1 cellular context compared by ENCODE assay signal in the genomic region with DNA sequence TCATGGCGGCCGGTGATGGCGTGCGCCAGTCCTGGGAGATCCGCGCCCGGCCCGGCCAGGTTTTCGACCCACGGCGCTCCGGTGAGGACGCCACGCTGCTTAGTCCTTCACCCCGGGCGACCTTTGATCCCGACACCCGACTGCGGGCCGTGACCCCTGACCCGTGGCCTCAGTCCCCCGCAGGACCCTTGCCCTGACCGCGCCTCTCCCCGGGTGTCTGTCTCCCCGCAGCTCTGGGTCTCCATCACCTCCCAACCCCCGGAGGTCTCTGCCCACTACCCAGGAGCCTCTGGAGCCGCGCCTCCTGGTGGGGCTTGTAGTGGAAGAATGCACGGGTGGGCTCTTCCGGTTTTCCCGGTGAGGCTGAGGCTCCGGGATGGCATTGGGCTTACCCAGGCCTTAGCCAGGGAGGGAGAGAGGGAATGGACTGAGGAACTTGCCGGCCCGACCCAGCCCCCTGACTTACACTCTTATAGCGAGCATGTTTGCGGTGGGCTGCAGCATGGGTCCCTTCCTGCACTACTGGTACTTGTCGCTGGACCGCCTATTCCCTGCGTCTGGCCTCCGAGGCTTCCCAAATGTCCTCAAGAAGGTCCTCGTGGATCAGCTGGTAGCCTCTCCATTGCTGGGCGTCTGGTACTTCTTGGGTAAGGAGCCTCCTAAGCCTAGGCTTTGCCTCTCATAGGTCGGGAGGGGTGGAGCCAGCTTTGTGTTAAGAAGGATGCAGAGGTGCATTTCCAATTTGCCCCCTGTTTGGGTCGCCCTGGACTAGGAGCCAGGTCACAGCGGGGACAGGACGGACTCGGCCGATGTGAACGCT.
A peak's percentile ranks its signal among the peaks of the same experiment; 100 is the strongest.
TF ChIP-seq lines count a peak whose summit lies in the region.

No MANE protein-coding gene starts in this region.

TF ChIP-seq in HepG2, 621 proteins besides CTCF, POLR2A, EP300 and RAD21 (continues in another document):
- TF ChIP-seq, protein P1, sequence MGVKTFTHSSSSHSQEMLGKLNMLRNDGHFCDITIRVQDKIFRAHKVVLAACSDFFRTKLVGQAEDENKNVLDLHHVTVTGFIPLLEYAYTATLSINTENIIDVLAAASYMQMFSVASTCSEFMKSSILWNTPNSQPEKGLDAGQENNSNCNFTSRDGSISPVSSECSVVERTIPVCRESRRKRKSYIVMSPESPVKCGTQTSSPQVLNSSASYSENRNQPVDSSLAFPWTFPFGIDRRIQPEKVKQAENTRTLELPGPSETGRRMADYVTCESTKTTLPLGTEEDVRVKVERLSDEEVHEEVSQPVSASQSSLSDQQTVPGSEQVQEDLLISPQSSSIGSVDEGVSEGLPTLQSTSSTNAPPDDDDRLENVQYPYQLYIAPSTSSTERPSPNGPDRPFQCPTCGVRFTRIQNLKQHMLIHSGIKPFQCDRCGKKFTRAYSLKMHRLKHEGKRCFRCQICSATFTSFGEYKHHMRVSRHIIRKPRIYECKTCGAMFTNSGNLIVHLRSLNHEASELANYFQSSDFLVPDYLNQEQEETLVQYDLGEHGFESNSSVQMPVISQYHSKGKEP (CRISPR knock-in tag; IDR thresholded peaks at IDR 0.05) = no peak
- no peak for TF ChIP-seq JARID2 (CRISPR knock-in tag; IDR thresholded peaks at IDR 0.05; ENCODE audit: insufficient replicate concordance)
- TF ChIP-seq, protein P2, sequence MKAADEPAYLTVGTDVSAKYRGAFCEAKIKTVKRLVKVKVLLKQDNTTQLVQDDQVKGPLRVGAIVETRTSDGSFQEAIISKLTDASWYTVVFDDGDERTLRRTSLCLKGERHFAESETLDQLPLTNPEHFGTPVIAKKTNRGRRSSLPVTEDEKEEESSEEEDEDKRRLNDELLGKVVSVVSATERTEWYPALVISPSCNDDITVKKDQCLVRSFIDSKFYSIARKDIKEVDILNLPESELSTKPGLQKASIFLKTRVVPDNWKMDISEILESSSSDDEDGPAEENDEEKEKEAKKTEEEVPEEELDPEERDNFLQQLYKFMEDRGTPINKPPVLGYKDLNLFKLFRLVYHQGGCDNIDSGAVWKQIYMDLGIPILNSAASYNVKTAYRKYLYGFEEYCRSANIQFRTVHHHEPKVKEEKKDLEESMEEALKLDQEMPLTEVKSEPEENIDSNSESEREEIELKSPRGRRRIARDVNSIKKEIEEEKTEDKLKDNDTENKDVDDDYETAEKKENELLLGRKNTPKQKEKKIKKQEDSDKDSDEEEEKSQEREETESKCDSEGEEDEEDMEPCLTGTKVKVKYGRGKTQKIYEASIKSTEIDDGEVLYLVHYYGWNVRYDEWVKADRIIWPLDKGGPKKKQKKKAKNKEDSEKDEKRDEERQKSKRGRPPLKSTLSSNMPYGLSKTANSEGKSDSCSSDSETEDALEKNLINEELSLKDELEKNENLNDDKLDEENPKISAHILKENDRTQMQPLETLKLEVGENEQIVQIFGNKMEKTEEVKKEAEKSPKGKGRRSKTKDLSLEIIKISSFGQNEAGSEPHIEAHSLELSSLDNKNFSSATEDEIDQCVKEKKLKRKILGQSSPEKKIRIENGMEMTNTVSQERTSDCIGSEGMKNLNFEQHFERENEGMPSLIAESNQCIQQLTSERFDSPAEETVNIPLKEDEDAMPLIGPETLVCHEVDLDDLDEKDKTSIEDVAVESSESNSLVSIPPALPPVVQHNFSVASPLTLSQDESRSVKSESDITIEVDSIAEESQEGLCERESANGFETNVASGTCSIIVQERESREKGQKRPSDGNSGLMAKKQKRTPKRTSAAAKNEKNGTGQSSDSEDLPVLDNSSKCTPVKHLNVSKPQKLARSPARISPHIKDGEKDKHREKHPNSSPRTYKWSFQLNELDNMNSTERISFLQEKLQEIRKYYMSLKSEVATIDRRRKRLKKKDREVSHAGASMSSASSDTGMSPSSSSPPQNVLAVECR (CRISPR knock-in tag; IDR thresholded peaks at IDR 0.05; ENCODE audit: borderline replicate concordance) = peak; percentile 56
- TF ChIP-seq ZKSCAN1 (IDR thresholded peaks at IDR 0.05; ENCODE audit: low read length) = no peak
- TF ChIP-seq, protein P3, sequence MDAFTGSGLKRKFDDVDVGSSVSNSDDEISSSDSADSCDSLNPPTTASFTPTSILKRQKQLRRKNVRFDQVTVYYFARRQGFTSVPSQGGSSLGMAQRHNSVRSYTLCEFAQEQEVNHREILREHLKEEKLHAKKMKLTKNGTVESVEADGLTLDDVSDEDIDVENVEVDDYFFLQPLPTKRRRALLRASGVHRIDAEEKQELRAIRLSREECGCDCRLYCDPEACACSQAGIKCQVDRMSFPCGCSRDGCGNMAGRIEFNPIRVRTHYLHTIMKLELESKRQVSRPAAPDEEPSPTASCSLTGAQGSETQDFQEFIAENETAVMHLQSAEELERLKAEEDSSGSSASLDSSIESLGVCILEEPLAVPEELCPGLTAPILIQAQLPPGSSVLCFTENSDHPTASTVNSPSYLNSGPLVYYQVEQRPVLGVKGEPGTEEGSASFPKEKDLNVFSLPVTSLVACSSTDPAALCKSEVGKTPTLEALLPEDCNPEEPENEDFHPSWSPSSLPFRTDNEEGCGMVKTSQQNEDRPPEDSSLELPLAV (CRISPR knock-in tag; conservative IDR thresholded peaks at IDR 0.05; ENCODE audit: low read depth) = no peak
- TF ChIP-seq ZNF251 (CRISPR knock-in tag; IDR thresholded peaks at IDR 0.05) = no peak
- TF ChIP-seq GABPA (IDR thresholded peaks at IDR 0.05; ENCODE audit: low read depth, low read length) = no peak
- 0 out of 2 replicates have a peak, but pooled peaks have one; percentile 0 for TF ChIP-seq GABPA (CRISPR knock-in tag; IDR thresholded peaks at IDR 0.05; ENCODE audit: low read depth)
- 0 out of 2 replicates have a peak, but pooled peaks have one; percentile 34 for TF ChIP-seq ZNF746 (CRISPR knock-in tag; IDR thresholded peaks at IDR 0.05)
- no peak for TF ChIP-seq HHEX (CRISPR knock-in tag; IDR thresholded peaks at IDR 0.05)
- TF ChIP-seq NCOR1 (IDR thresholded peaks at IDR 0.05; ENCODE audit: borderline replicate concordance, low read length) = no peak; the same call in 1 of the 2 replicates
- TF ChIP-seq ETV5 (CRISPR knock-in tag; IDR thresholded peaks at IDR 0.05; ENCODE audit: borderline replicate concordance) = no peak
- TF ChIP-seq, protein P4, sequence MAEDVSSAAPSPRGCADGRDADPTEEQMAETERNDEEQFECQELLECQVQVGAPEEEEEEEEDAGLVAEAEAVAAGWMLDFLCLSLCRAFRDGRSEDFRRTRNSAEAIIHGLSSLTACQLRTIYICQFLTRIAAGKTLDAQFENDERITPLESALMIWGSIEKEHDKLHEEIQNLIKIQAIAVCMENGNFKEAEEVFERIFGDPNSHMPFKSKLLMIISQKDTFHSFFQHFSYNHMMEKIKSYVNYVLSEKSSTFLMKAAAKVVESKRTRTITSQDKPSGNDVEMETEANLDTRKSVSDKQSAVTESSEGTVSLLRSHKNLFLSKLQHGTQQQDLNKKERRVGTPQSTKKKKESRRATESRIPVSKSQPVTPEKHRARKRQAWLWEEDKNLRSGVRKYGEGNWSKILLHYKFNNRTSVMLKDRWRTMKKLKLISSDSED (CRISPR knock-in tag; IDR thresholded peaks at IDR 0.05) = no peak
- no peak for TF ChIP-seq GATAD2A (CRISPR knock-in tag; IDR thresholded peaks at IDR 0.05)
- TF ChIP-seq, protein P5, sequence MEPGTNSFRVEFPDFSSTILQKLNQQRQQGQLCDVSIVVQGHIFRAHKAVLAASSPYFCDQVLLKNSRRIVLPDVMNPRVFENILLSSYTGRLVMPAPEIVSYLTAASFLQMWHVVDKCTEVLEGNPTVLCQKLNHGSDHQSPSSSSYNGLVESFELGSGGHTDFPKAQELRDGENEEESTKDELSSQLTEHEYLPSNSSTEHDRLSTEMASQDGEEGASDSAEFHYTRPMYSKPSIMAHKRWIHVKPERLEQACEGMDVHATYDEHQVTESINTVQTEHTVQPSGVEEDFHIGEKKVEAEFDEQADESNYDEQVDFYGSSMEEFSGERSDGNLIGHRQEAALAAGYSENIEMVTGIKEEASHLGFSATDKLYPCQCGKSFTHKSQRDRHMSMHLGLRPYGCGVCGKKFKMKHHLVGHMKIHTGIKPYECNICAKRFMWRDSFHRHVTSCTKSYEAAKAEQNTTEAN (CRISPR knock-in tag; conservative IDR thresholded peaks at IDR 0.05) = no peak
- TF ChIP-seq PHF20 (CRISPR knock-in tag; IDR thresholded peaks at IDR 0.05) = no peak; the same call in 1 of the 2 replicates
- no peak for TF ChIP-seq ARNT2 (CRISPR knock-in tag; IDR thresholded peaks at IDR 0.05; ENCODE audit: low read depth)
- TF ChIP-seq ZNF563 (CRISPR knock-in tag; IDR thresholded peaks at IDR 0.05) = 0 out of 2 replicates have a peak, but pooled peaks have one; percentile 60
- TF ChIP-seq AHR (CRISPR knock-in tag; IDR thresholded peaks at IDR 0.05) = no peak
- TF ChIP-seq RARA (CRISPR knock-in tag; IDR thresholded peaks at IDR 0.05) = no peak
- peak in 1 of 2 experiments; percentile 14; a peak in 2 of 4 replicates for TF ChIP-seq NR2F1 (CRISPR knock-in tag; IDR thresholded peaks at IDR 0.05)
- no peak for TF ChIP-seq ONECUT2 (CRISPR knock-in tag; IDR thresholded peaks at IDR 0.05)
- TF ChIP-seq, protein P6, sequence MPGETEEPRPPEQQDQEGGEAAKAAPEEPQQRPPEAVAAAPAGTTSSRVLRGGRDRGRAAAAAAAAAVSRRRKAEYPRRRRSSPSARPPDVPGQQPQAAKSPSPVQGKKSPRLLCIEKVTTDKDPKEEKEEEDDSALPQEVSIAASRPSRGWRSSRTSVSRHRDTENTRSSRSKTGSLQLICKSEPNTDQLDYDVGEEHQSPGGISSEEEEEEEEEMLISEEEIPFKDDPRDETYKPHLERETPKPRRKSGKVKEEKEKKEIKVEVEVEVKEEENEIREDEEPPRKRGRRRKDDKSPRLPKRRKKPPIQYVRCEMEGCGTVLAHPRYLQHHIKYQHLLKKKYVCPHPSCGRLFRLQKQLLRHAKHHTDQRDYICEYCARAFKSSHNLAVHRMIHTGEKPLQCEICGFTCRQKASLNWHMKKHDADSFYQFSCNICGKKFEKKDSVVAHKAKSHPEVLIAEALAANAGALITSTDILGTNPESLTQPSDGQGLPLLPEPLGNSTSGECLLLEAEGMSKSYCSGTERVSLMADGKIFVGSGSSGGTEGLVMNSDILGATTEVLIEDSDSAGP (CRISPR knock-in tag; IDR thresholded peaks at IDR 0.05; ENCODE audit: borderline replicate concordance) = peak; percentile 32; the same call in 1 of the 2 replicates
- no peak for TF ChIP-seq RBM39 (IDR thresholded peaks at IDR 0.05; ENCODE audit: low read depth, low read length, poor library complexity, severe bottlenecking)
- no peak for TF ChIP-seq U2AF2 (IDR thresholded peaks at IDR 0.05; ENCODE audit: low read depth, low read length)
- TF ChIP-seq YEATS2 (CRISPR knock-in tag; IDR thresholded peaks at IDR 0.05; ENCODE audit: borderline replicate concordance) = no peak
- no peak for TF ChIP-seq ZNF354B (CRISPR knock-in tag; IDR thresholded peaks at IDR 0.05)
- TF ChIP-seq, protein P7, sequence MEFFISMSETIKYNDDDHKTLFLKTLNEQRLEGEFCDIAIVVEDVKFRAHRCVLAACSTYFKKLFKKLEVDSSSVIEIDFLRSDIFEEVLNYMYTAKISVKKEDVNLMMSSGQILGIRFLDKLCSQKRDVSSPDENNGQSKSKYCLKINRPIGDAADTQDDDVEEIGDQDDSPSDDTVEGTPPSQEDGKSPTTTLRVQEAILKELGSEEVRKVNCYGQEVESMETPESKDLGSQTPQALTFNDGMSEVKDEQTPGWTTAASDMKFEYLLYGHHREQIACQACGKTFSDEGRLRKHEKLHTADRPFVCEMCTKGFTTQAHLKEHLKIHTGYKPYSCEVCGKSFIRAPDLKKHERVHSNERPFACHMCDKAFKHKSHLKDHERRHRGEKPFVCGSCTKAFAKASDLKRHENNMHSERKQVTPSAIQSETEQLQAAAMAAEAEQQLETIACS (CRISPR knock-in tag; IDR thresholded peaks at IDR 0.05) = 0 out of 2 replicates have a peak, but pooled peaks have one; percentile 23
- peak; percentile 10; the same call in 1 of the 2 replicates for TF ChIP-seq SALL1 (CRISPR knock-in tag; IDR thresholded peaks at IDR 0.05)
- TF ChIP-seq ARHGAP35 (CRISPR knock-in tag; IDR thresholded peaks at IDR 0.05; ENCODE audit: borderline replicate concordance) = no peak
- no peak for TF ChIP-seq KDM6A (CRISPR knock-in tag; IDR thresholded peaks at IDR 0.05; ENCODE audit: low read depth)
- TF ChIP-seq TBP (CRISPR knock-in tag; IDR thresholded peaks at IDR 0.05) = no peak
- no peak for TF ChIP-seq SP140L (CRISPR knock-in tag; IDR thresholded peaks at IDR 0.05; ENCODE audit: borderline replicate concordance)
- peak; percentile 42; the same call in 1 of the 2 replicates for TF ChIP-seq RBFOX2 (IDR thresholded peaks at IDR 0.05; ENCODE audit: low read depth, low read length)
- TF ChIP-seq, protein P8, sequence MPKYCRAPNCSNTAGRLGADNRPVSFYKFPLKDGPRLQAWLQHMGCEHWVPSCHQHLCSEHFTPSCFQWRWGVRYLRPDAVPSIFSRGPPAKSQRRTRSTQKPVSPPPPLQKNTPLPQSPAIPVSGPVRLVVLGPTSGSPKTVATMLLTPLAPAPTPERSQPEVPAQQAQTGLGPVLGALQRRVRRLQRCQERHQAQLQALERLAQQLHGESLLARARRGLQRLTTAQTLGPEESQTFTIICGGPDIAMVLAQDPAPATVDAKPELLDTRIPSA (CRISPR knock-in tag; IDR thresholded peaks at IDR 0.05; ENCODE audit: borderline replicate concordance) = no peak
- no peak for TF ChIP-seq CEBPB (IDR thresholded peaks at IDR 0.05; ENCODE audit: borderline replicate concordance, low read depth, low read length)
- TF ChIP-seq KAT7 (CRISPR knock-in tag; IDR thresholded peaks at IDR 0.05; ENCODE audit: borderline replicate concordance) = no peak
- TF ChIP-seq ZNF678 (CRISPR knock-in tag; IDR thresholded peaks at IDR 0.05) = no peak
- TF ChIP-seq RFX1 (IDR thresholded peaks at IDR 0.05) = no peak
- TF ChIP-seq ATF7-NPFF (CRISPR knock-in tag; IDR thresholded peaks at IDR 0.05; ENCODE audit: low read depth) = peak; percentile 50; the same call in 1 of the 2 replicates
